17 cellular contexts compared by ENCODE assay signal in genomic region chr7:121480566-121481335, GRCh38.
DNase-seq lines count a peak whose midpoint lies in the region; ATAC-seq, FAIRE-seq and TF ChIP-seq lines count a peak whose summit lies in the region.
"Had no signal": no experiment of that assay in that cellular context is flagged by ENCODE, and none has a peak within 500 bp of the region (broad histone marks: within the 10 kb centered on the region; RNA-seq: fewer than 3 reads in every experiment).

No MANE protein-coding gene starts in this region.

- DNase-seq in COLO829 (ENCODE audit: low spot score) (peak; percentile 68), MV-4-11 (lab: John Stamatoyannopoulos, UW) (peak; percentile 37), astrocyte (ENCODE audit: low read depth) (no peak), medulla oblongata (ENCODE audit: extremely low spot score) (peak; percentile 57), body of pancreas (no peak), Caco-2 (no peak), thyroid gland (no peak)
- DNase-seq: activated CD4-positive, alpha-beta T cell treated with anti-CD3 and anti-CD28 coated beads, Interleukin-2, amount 50 U/mL, for 4 hours; anterior cingulate cortex; dorsolateral prefrontal cortex; GF-D8; mesenchymal stem cell; NCI-H1417; ovary; T-helper 9 cell had no signal

- no peaks in the 10 kb centered on the region for H3K4me1 ChIP-seq in astrocyte (ENCODE audit: insufficient read depth, low read length)
- H3K4me1 ChIP-seq in body of pancreas, result peaks cover 6% of the 10 kb centered on the region
- H3K4me1 ChIP-seq in Caco-2, result no peaks in the 10 kb centered on the region
- H3K4me1 ChIP-seq in thyroid gland, result no peaks in the 10 kb centered on the region

- H3K27me3 Mint-ChIP-seq in astrocyte (ENCODE audit: low read depth, unreplicated experiment) (no peaks in the 10 kb centered on the region), Caco-2 (ENCODE audit: insufficient read depth, unreplicated experiment) (peaks cover 2% of the 10 kb centered on the region)

- no peak overlapping the region for H3K9ac ChIP-seq in astrocyte (ENCODE audit: low read length)

- 74 to 80% methylated on average over 6 of the region's 6 CpGs for WGBS in body of pancreas, 2 donors
- WGBS in thyroid gland, 2 donors, result 72 to 74% methylated on average over 6 of the region's 6 CpGs

- POLR2A ChIA-PET in Caco-2 (lab: Charles Lee), result no interaction called here

- no peak for FAIRE-seq in astrocyte (lab: Jason Lieb, UNC)
- FAIRE-seq: RCC 7860 had no signal

- TF ChIP-seq POLR2A in body of pancreas (IDR thresholded peaks at IDR 0.05) (no peak), thyroid gland (IDR thresholded peaks at IDR 0.05) (no peak)

- no peaks in the 10 kb centered on the region for H3K27me3 ChIP-seq in astrocyte (ENCODE audit: insufficient read depth, low read length)
- no peaks in the 10 kb centered on the region for H3K27me3 ChIP-seq in body of pancreas
- no peaks in the 10 kb centered on the region for H3K27me3 ChIP-seq in Caco-2 (replicated peaks; ENCODE audit: control insufficient read depth, insufficient read depth, low read length)
- no peaks in the 10 kb centered on the region for H3K27me3 ChIP-seq in thyroid gland
- H3K27me3 ChIP-seq: ovary had no signal

- H3K9me3 Mint-ChIP-seq in astrocyte (ENCODE audit: unreplicated experiment) (no peaks in the 10 kb centered on the region), Caco-2 (ENCODE audit: unreplicated experiment) (no peaks in the 10 kb centered on the region)

- H3K27ac Mint-ChIP-seq in astrocyte (ENCODE audit: unreplicated experiment), result peak overlapping the region; percentile 48
- H3K27ac Mint-ChIP-seq in Caco-2 (ENCODE audit: unreplicated experiment), result no peak overlapping the region

- no peak for ATAC-seq in body of pancreas
- no peak for ATAC-seq in HG03280 (IDR thresholded peaks at IDR 0.05; ENCODE audit: unreplicated experiment)

- H3K4me2 ChIP-seq in astrocyte (ENCODE audit: low read length), result peak overlapping the region; percentile 51

- H3K9me3 ChIP-seq in astrocyte (ENCODE audit: insufficient read depth, low read depth, low read length) (no peaks in the 10 kb centered on the region), body of pancreas (no peaks in the 10 kb centered on the region), Caco-2 (no peaks in the 10 kb centered on the region), thyroid gland (no peaks in the 10 kb centered on the region)
- H3K9me3 ChIP-seq: ovary had no signal

- TF ChIP-seq CTCF in astrocyte (IDR thresholded peaks at IDR 0.05; ENCODE audit: insufficient read depth, low read depth, low read length), result no peak
- TF ChIP-seq CTCF in body of pancreas (IDR thresholded peaks at IDR 0.05), result no peak
- no peak for TF ChIP-seq CTCF in Caco-2 (IDR thresholded peaks at IDR 0.05; ENCODE audit: insufficient read depth in 1 of 2, low read depth in 1 of 2, low read length in 1 of 2, severe bottlenecking in 1 of 2, unreplicated experiment in 1 of 2)
- TF ChIP-seq CTCF in thyroid gland (IDR thresholded peaks at IDR 0.05), result no peak

- H3K4me3 Mint-ChIP-seq in astrocyte (ENCODE audit: unreplicated experiment) (peak overlapping the region; percentile 6), Caco-2 (ENCODE audit: unreplicated experiment) (no peak overlapping the region)

- H3K79me2 ChIP-seq in astrocyte (ENCODE audit: insufficient read depth, low read length), result no peaks in the 10 kb centered on the region

- CTCF ChIA-PET in Caco-2 (lab: Charles Lee), result interaction anchor here (0.6 kb wide), 1 partner anchor 43 kb away, joined by 3 read pairs; no protein-coding TSS in a partner anchor

- no peaks in the 10 kb centered on the region for H3K36me3 ChIP-seq in astrocyte (ENCODE audit: insufficient read depth, low read length)
- no peaks in the 10 kb centered on the region for H3K36me3 ChIP-seq in body of pancreas (replicated peaks in 1 of 2; ENCODE audit: insufficient read depth in 1 of 2, low read depth in 2 of 2)
- no peaks in the 10 kb centered on the region for H3K36me3 ChIP-seq in Caco-2 (ENCODE audit: control insufficient read depth, insufficient read depth, low read length)
- no peaks in the 10 kb centered on the region for H3K36me3 ChIP-seq in thyroid gland
- H3K36me3 ChIP-seq: ovary had no signal

- no peak overlapping the region for H3K27ac ChIP-seq in astrocyte (ENCODE audit: low read depth, low read length)
- H3K27ac ChIP-seq in body of pancreas, result no peak overlapping the region
- H3K27ac ChIP-seq in thyroid gland, result no peak overlapping the region
- H3K27ac ChIP-seq: ovary had no signal

- H3K4me3 ChIP-seq in astrocyte (ENCODE audit: insufficient read depth, low read depth, low read length) (no peak overlapping the region), body of pancreas (no peak overlapping the region), Caco-2 (ENCODE audit: low read depth, low read length) (no peak overlapping the region), thyroid gland (replicated peaks in 1 of 3) (no peak overlapping the region)
- H3K4me3 ChIP-seq: ovary had no signal

- H2AFZ ChIP-seq in astrocyte (ENCODE audit: low read depth, low read length), result peak overlapping the region; percentile 20

- no peaks in the 10 kb centered on the region for H4K20me1 ChIP-seq in astrocyte (ENCODE audit: insufficient read depth, low read length)

- no TSS peak for BruUV-seq in Caco-2 (replicated peaks; lab: Mats Ljungman, UMichigan)

- intact Hi-C loops in body of pancreas (cut with DNase I) (no loop called here), Caco-2 (cut with micrococcal nuclease; ENCODE audit: unreplicated experiment) (no loop called here), thyroid gland (cut with DNase I) (no loop called here)

- H3K4me1 Mint-ChIP-seq in astrocyte (ENCODE audit: low read depth, unreplicated experiment), result peaks cover 12% of the 10 kb centered on the region
- no peaks in the 10 kb centered on the region for H3K4me1 Mint-ChIP-seq in Caco-2 (ENCODE audit: low read depth, unreplicated experiment)

- H3K36me3 Mint-ChIP-seq in astrocyte (ENCODE audit: low read depth, unreplicated experiment) (no peaks in the 10 kb centered on the region), Caco-2 (ENCODE audit: insufficient read depth, unreplicated experiment) (no peaks in the 10 kb centered on the region)

Comparison
In these comparisons a context has a peak if more than half of its experiments do, and no peak if none do; other contexts are left out.
1. DNase-seq: peak in COLO829 (single experiment), MV-4-11 (single experiment) and medulla oblongata (single experiment); none in astrocyte (single experiment), body of pancreas (0 of 4), Caco-2 (0 of 2) and thyroid gland (0 of 2).